ENCODE assay signal across 15 cellular contexts in the genomic region with DNA sequence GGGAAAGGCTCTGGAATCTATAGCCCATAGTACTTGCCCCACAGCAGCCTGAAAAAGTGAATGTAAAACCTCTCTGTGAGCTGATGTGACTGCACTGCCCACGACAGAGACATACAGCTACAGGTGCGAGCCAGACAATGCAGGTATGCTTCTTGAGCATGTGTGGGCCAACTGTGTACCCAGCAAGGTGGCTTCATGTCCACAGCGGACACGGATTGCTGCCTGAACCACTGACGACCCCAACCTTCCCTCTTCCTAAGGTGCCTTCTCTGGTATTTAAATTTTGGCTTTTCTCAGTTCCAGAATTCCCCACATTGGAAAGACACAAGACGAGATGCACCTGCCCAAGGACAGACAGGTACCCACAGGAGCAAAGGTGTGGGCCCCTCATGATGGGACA.
"Had no signal": no experiment of that assay in that cellular context is flagged by ENCODE, and none has a peak within 500 bp of the region (broad histone marks: within the 10 kb centered on the region; RNA-seq: fewer than 3 reads in every experiment).

No MANE protein-coding gene starts in this region.

- H3K4me3 ChIP-seq: ascending aorta, gastroesophageal sphincter, heart left ventricle had no signal

- H3K36me3 Mint-ChIP-seq: naive thymus-derived CD8-positive, alpha-beta T cell; T-cell had no signal

- H3K4me3 Mint-ChIP-seq: activated CD4-positive, alpha-beta T cell treated with anti-CD3 and anti-CD28 coated beads, Interleukin-2, amount 10 ng/mL, durations not matched to agents 24 days and 14 days; activated naive CD4-positive, alpha-beta T cell treated with anti-CD3 and anti-CD28 coated beads for 36 hours; activated T-helper 17 cell treated with anti-CD3 and anti-CD28 coated beads, Interleukin-2, amount 50 U/mL, for 72 hours; naive thymus-derived CD8-positive, alpha-beta T cell; T-cell had no signal

- H3K4me1 ChIP-seq: ascending aorta, gastroesophageal sphincter had no signal

- H3K27ac Mint-ChIP-seq: activated CD4-positive, alpha-beta T cell treated with anti-CD3 and anti-CD28 coated beads, Interleukin-2, amount 10 ng/mL, durations not matched to agents 24 days and 14 days; activated naive CD4-positive, alpha-beta T cell treated with anti-CD3 and anti-CD28 coated beads for 36 hours; activated T-helper 17 cell treated with anti-CD3 and anti-CD28 coated beads, Interleukin-2, amount 50 U/mL, for 72 hours; naive thymus-derived CD8-positive, alpha-beta T cell; T-cell had no signal

- H3K27me3 Mint-ChIP-seq: activated CD4-positive, alpha-beta T cell treated with anti-CD3 and anti-CD28 coated beads, Interleukin-2, amount 10 ng/mL, durations not matched to agents 24 days and 14 days; activated T-helper 17 cell treated with anti-CD3 and anti-CD28 coated beads, Interleukin-2, amount 50 U/mL, for 72 hours had no signal

- H3K9me3 Mint-ChIP-seq: activated CD4-positive, alpha-beta T cell treated with anti-CD3 and anti-CD28 coated beads, Interleukin-2, amount 10 ng/mL, durations not matched to agents 24 days and 14 days; activated naive CD4-positive, alpha-beta T cell treated with anti-CD3 and anti-CD28 coated beads for 36 hours; activated T-helper 17 cell treated with anti-CD3 and anti-CD28 coated beads, Interleukin-2, amount 50 U/mL, for 72 hours; naive thymus-derived CD8-positive, alpha-beta T cell; T-cell had no signal

- H3K27me3 ChIP-seq: ascending aorta, gastroesophageal sphincter, heart left ventricle had no signal

- ATAC-seq: activated T-helper 17 cell treated with anti-CD3 and anti-CD28 coated beads, Interleukin-2, amount 50 U/mL, for 72 hours; esophagus mucosa; gastroesophageal sphincter; heart left ventricle; naive thymus-derived CD8-positive, alpha-beta T cell; T-cell had no signal

- H3K4me1 Mint-ChIP-seq: activated CD4-positive, alpha-beta T cell treated with anti-CD3 and anti-CD28 coated beads, Interleukin-2, amount 10 ng/mL, durations not matched to agents 24 days and 14 days; activated T-helper 17 cell treated with anti-CD3 and anti-CD28 coated beads, Interleukin-2, amount 50 U/mL, for 72 hours; naive thymus-derived CD8-positive, alpha-beta T cell; T-cell had no signal

- H3K9me3 ChIP-seq: ascending aorta, gastroesophageal sphincter, heart left ventricle had no signal

- DNase-seq: activated CD4-positive, alpha-beta T cell treated with anti-CD3 and anti-CD28 coated beads, Interleukin-2, amount 10 ng/mL, durations not matched to agents 24 days and 14 days; activated CD4-positive, CD25-positive, alpha-beta regulatory T cell; activated naive CD4-positive, alpha-beta T cell treated with anti-CD3 and anti-CD28 coated beads for 36 hours; effector CD8-positive, alpha-beta T cell; mesendoderm; naive thymus-derived CD8-positive, alpha-beta T cell; stimulated activated CD8-positive, alpha-beta memory T cell treated with anti-CD3 and anti-CD28 coated beads, Interleukin-4, amount 100 ng/mL, for 48 hours; stimulated activated naive CD4-positive, alpha-beta T cell; trophoblast cell had no signal

- H3K36me3 ChIP-seq: ascending aorta, gastroesophageal sphincter had no signal

- H3K27ac ChIP-seq: ascending aorta, gastroesophageal sphincter had no signal
